Comparison of ENCODE assay signal across 8 cellular contexts in the genomic region with DNA sequence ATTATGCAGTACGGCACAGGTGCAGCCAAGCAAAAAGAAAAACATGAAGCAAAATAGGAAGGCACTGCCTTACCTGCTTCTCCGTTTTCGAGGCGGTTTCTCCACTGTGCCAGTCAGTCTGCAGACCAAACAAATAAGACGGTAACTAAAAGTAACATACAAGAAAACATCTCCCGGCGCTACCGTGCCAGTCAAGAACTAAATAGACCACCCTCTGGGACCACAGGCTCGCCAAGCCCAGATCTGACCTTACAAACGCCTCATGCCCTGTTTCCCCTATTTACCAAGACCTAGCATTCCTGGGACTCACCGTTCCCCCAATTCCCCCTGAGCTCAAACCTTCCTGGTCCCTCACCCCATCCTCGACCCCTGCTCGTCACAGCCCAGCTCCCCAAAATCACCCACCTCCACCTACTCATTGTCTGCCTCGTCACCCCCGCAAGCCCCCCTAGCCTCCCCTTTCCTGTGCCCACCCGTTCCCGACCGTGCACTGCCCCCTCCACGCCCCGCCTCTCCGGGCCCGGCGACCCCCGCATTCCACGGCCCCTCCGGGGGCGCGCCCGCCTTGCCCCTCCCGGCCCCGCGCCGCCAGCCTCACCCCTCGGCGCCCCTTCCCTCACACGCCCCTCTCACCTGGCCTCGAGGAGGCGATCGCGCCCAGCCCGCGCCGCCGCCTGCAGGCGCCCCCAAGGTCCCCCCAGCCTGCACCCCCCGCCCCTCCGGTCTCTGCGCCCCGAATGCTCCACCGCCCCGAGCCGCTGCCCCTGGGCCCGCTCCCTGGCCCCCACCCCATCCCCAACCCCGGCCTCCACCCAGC. TPM values are rescaled to one million over a fixed set of nuclear protein-coding genes. Genes with fewer than 3 reads are reported as not detected.
DNase-seq lines count a peak whose midpoint lies in the region; ATAC-seq and TF ChIP-seq lines count a peak whose summit lies in the region.

No MANE protein-coding gene starts in this region.

- H3K36me3 Mint-ChIP-seq in activated CD4-positive, alpha-beta T cell treated with anti-CD3 and anti-CD28 coated beads for 36 hours (ENCODE audit: low read depth) = peaks cover 10% of the 10 kb centered on the region
- peaks cover 5% of the 10 kb centered on the region for H3K36me3 Mint-ChIP-seq in activated CD8-positive, alpha-beta T cell treated with anti-CD3 and anti-CD28 coated beads for 36 hours (ENCODE audit: low read depth)

- POLR2A ChIA-PET in activated CD4-positive, alpha-beta T cell treated with anti-CD3 and anti-CD28 coated beads for 36 hours (lab: Charles Lee) = interaction anchor here (0.6 kb wide), 2 partner anchors 42 to 107 kb away, joined by 3 to 6 read pairs; no protein-coding TSS in a partner anchor
- POLR2A ChIA-PET in activated CD8-positive, alpha-beta T cell treated with anti-CD3 and anti-CD28 coated beads for 36 hours (lab: Charles Lee) = interaction anchor here (2.7 to 3.7 kb wide), 2 partner anchors 9 to 17 kb away, joined by 7 to 14 read pairs; no protein-coding TSS in a partner anchor

- H3K27ac Mint-ChIP-seq in activated CD4-positive, alpha-beta T cell treated with anti-CD3 and anti-CD28 coated beads for 36 hours = peak overlapping the region; percentile 69
- peak overlapping the region; percentile 74 for H3K27ac Mint-ChIP-seq in activated CD8-positive, alpha-beta T cell treated with anti-CD3 and anti-CD28 coated beads for 36 hours

- ATAC-seq in activated CD4-positive, alpha-beta T cell treated with anti-CD3 and anti-CD28 coated beads for 36 hours = peak; percentile 18
- ATAC-seq in activated CD8-positive, alpha-beta T cell treated with anti-CD3 and anti-CD28 coated beads for 36 hours = peak; percentile 22
- ATAC-seq in sciatic nerve = no peak
- ATAC-seq in GM21619 (IDR thresholded peaks at IDR 0.05; ENCODE audit: unreplicated experiment) = no peak

- TF ChIP-seq CTCF in HL-60 (IDR thresholded peaks at IDR 0.05; ENCODE audit: insufficient read depth, low read length) (no peak), fibroblast of villous mesenchyme (IDR thresholded peaks at IDR 0.05; ENCODE audit: insufficient read depth, low read depth, low read length) (no peak)
- TF ChIP-seq CTCF in activated CD8-positive, alpha-beta T cell treated with anti-CD3 and anti-CD28 coated beads for 36 hours (IDR thresholded peaks at IDR 0.05) = no peak

- intact Hi-C loops in activated CD4-positive, alpha-beta T cell treated with anti-CD3 and anti-CD28 coated beads for 36 hours (cut with DNase I, micrococcal nuclease) = loop anchor here (1.0 to 5.0 kb wide), 15 partner anchors 9 to 727 kb away; a partner anchor contains a TSS
- intact Hi-C loops in activated CD8-positive, alpha-beta T cell treated with anti-CD3 and anti-CD28 coated beads for 36 hours (cut with micrococcal nuclease) = loop anchor here (10.0 kb wide), 2 partner anchors 198 to 268 kb away; a partner anchor contains a TSS
- intact Hi-C loops in sciatic nerve (cut with DNase I) = no loop called here

- H3K9me3 Mint-ChIP-seq in activated CD4-positive, alpha-beta T cell treated with anti-CD3 and anti-CD28 coated beads for 36 hours (ENCODE audit: low read depth) = no peaks in the 10 kb centered on the region
- H3K9me3 Mint-ChIP-seq in activated CD8-positive, alpha-beta T cell treated with anti-CD3 and anti-CD28 coated beads for 36 hours = no peaks in the 10 kb centered on the region

- peaks cover 35% of the 10 kb centered on the region for H3K4me1 Mint-ChIP-seq in activated CD4-positive, alpha-beta T cell treated with anti-CD3 and anti-CD28 coated beads for 36 hours
- peaks cover 24% of the 10 kb centered on the region for H3K4me1 Mint-ChIP-seq in activated CD8-positive, alpha-beta T cell treated with anti-CD3 and anti-CD28 coated beads for 36 hours (ENCODE audit: low read depth)

- no peaks in the 10 kb centered on the region for H3K27me3 ChIP-seq in HL-60 (ENCODE audit: insufficient read depth, poor library complexity, severe bottlenecking)

- H3K27me3 Mint-ChIP-seq in activated CD4-positive, alpha-beta T cell treated with anti-CD3 and anti-CD28 coated beads for 36 hours = no peaks in the 10 kb centered on the region
- H3K27me3 Mint-ChIP-seq in activated CD8-positive, alpha-beta T cell treated with anti-CD3 and anti-CD28 coated beads for 36 hours = no peaks in the 10 kb centered on the region

- H3K4me3 Mint-ChIP-seq in activated CD4-positive, alpha-beta T cell treated with anti-CD3 and anti-CD28 coated beads for 36 hours = peak overlapping the region; percentile 83
- peak overlapping the region; percentile 83 for H3K4me3 Mint-ChIP-seq in activated CD8-positive, alpha-beta T cell treated with anti-CD3 and anti-CD28 coated beads for 36 hours

- DNase-seq in activated CD4-positive, alpha-beta T cell treated with anti-CD3 and anti-CD28 coated beads for 36 hours = peak; percentile 28
- no peak for DNase-seq in activated CD4-positive, alpha-beta T cell treated with anti-CD3 and anti-CD28 coated beads for 1 hour
- peak in 1 of 2 experiments; percentile 11 for DNase-seq in HL-60 (ENCODE audit: low read depth in 1 of 2, low spot score in 1 of 2)
- peak; percentile 23 for DNase-seq in activated CD8-positive, alpha-beta T cell treated with anti-CD3 and anti-CD28 coated beads for 36 hours
- no peak for DNase-seq in fibroblast of villous mesenchyme (ENCODE audit: low read depth)
- DNase-seq in sciatic nerve (ENCODE audit: low spot score) = peak; percentile 68
- no peak for DNase-seq in occipital lobe (lab: John Stamatoyannopoulos, UW)

- H3K4me3 ChIP-seq in HL-60 (replicated peaks; ENCODE audit: insufficient read depth, low read length) (peak overlapping the region; percentile 82), fibroblast of villous mesenchyme (ENCODE audit: low read depth, low read length) (peak overlapping the region; percentile 69)

- H3K27ac ChIP-seq in HL-60 (replicated peaks) = no peak overlapping the region

- CTCF ChIA-PET in activated CD4-positive, alpha-beta T cell treated with anti-CD3 and anti-CD28 coated beads for 36 hours (lab: Charles Lee) = interaction anchor here (0.6 to 1.6 kb wide), 8 partner anchors 9 to 289 kb away, joined by 3 to 6 read pairs (median 3); a partner anchor contains a TSS
- CTCF ChIA-PET in activated CD8-positive, alpha-beta T cell treated with anti-CD3 and anti-CD28 coated beads for 36 hours (lab: Charles Lee) = interaction anchor here (0.6 to 2.4 kb wide), 14 partner anchors 9 to 466 kb away, joined by 3 to 21 read pairs (median 4); no protein-coding TSS in a partner anchor

RNA-seq across cellular contexts. Expression of a gene that starts 0.6 kb away (rescaled TPM):
- total RNA-seq in activated CD4-positive, alpha-beta T cell treated with anti-CD3 and anti-CD28 coated beads for 36 hours = 10 to 100 TPM; 13.0 to 13.8 TPM
- 10 to 100 TPM in 1 of 2 experiments, 1 to 10 TPM in 1; 9.6 to 10.8 TPM for total RNA-seq in activated CD8-positive, alpha-beta T cell treated with anti-CD3 and anti-CD28 coated beads for 36 hours
- total RNA-seq in fibroblast of villous mesenchyme = 6.8 and 9.1 TPM in 2 replicates
- total RNA-seq in sciatic nerve = 13.7 TPM
- total RNA-seq in occipital lobe = 51.3 TPM

RNA-seq across cellular contexts. Expression of a gene that starts 46.8 kb away (rescaled TPM):
- total RNA-seq in activated CD4-positive, alpha-beta T cell treated with anti-CD3 and anti-CD28 coated beads for 36 hours = 10 to 100 TPM; 35.1 to 47.3 TPM
- total RNA-seq in activated CD8-positive, alpha-beta T cell treated with anti-CD3 and anti-CD28 coated beads for 36 hours = 10 to 100 TPM; 43.1 to 44.8 TPM
- 27.4 and 43.2 TPM in 2 replicates for total RNA-seq in fibroblast of villous mesenchyme
- total RNA-seq in sciatic nerve = 37.3 TPM
- 23.1 TPM for total RNA-seq in occipital lobe

RNA-seq across cellular contexts. Expression of a gene that starts 57.6 kb away (rescaled TPM):
- 10 to 100 TPM; 29.1 to 33.1 TPM for total RNA-seq in activated CD4-positive, alpha-beta T cell treated with anti-CD3 and anti-CD28 coated beads for 36 hours
- 10 to 100 TPM; 30.0 to 30.4 TPM for total RNA-seq in activated CD8-positive, alpha-beta T cell treated with anti-CD3 and anti-CD28 coated beads for 36 hours
- total RNA-seq in fibroblast of villous mesenchyme (32.0 and 33.8 TPM in 2 replicates), sciatic nerve (14.4 TPM), occipital lobe (17.5 TPM)

Comparison
In these comparisons a context has a peak if more than half of its experiments do, and no peak if none do; other contexts are left out.
1. DNase-seq: peak in activated CD4-positive, alpha-beta T cell treated with anti-CD3 and anti-CD28 coated beads for 36 hours (single experiment), activated CD8-positive, alpha-beta T cell treated with anti-CD3 and anti-CD28 coated beads for 36 hours (single experiment) and sciatic nerve (single experiment); none in activated CD4-positive, alpha-beta T cell treated with anti-CD3 and anti-CD28 coated beads for 1 hour (single experiment), fibroblast of villous mesenchyme (single experiment) and occipital lobe (single experiment).
2. ATAC-seq: peak in activated CD4-positive, alpha-beta T cell treated with anti-CD3 and anti-CD28 coated beads for 36 hours (single experiment) and activated CD8-positive, alpha-beta T cell treated with anti-CD3 and anti-CD28 coated beads for 36 hours (single experiment); none in sciatic nerve (single experiment) and GM21619 (single experiment).